1 cellular context compared by ENCODE assay signal in the genomic region with DNA sequence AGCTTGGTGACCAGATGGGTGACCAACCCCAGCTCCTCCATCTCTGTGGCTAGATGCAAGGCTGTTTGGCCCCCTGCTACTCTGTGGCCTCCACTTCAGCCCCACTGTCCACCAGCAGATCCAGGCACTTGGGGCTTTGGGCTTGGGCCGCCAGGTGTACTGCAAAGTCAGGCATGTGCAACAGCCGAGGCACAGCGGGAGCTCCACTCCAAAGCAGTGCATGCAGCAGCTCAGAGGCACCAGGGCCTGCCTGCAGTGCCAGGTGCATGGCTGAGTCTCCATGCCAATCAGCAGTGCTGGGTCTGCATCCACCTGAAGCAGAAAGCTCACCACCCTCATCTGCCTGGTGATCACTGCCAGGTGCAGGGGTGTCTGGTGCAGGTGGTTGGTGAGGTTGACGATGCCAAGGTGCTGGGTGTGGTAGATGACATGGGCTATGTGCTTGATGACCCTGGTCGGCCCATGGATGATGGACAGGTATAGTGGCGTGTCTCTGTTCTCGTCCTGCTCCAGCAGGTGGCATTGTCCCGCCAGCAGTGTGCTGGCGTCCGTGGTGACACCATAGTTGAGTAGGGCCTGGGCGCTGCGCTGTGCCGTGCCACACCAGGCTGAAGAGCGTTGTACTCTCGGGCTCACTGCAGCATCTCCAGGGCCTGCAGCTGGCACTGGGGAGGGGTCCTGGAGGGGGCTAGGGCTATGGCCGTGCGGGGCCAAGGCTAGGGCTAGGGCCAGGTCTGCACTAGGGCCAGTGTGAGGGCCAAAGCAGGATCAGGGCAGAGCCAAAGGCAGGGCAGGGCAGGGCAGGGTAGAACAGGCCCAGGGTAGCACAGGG.
TF ChIP-seq lines count a peak whose summit lies in the region.

No MANE protein-coding gene starts in this region.

TF ChIP-seq in GM12878, 131 proteins besides CTCF, POLR2A, EP300 and RAD21 (continued from another document):
- TF ChIP-seq, protein P1, sequence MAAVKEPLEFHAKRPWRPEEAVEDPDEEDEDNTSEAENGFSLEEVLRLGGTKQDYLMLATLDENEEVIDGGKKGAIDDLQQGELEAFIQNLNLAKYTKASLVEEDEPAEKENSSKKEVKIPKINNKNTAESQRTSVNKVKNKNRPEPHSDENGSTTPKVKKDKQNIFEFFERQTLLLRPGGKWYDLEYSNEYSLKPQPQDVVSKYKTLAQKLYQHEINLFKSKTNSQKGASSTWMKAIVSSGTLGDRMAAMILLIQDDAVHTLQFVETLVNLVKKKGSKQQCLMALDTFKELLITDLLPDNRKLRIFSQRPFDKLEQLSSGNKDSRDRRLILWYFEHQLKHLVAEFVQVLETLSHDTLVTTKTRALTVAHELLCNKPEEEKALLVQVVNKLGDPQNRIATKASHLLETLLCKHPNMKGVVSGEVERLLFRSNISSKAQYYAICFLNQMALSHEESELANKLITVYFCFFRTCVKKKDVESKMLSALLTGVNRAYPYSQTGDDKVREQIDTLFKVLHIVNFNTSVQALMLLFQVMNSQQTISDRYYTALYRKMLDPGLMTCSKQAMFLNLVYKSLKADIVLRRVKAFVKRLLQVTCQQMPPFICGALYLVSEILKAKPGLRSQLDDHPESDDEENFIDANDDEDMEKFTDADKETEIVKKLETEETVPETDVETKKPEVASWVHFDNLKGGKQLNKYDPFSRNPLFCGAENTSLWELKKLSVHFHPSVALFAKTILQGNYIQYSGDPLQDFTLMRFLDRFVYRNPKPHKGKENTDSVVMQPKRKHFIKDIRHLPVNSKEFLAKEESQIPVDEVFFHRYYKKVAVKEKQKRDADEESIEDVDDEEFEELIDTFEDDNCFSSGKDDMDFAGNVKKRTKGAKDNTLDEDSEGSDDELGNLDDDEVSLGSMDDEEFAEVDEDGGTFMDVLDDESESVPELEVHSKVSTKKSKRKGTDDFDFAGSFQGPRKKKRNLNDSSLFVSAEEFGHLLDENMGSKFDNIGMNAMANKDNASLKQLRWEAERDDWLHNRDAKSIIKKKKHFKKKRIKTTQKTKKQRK (IDR thresholded peaks at IDR 0.05; ENCODE audit: low read depth, low read length) = no peak
- TF ChIP-seq SKIL (IDR thresholded peaks at IDR 0.05; ENCODE audit: low read depth, poor library complexity, severe bottlenecking) = no peak
- TF ChIP-seq CBX3 (IDR thresholded peaks at IDR 0.05; ENCODE audit: borderline replicate concordance, low read depth) = no peak
- TF ChIP-seq MTA2 (IDR thresholded peaks at IDR 0.05; ENCODE audit: low read depth) = no peak
TF ChIP-seq in GM12878: peak in this region for 4.
